Comparison of ENCODE assay signal across 2 cellular contexts in genomic region chr11:719214-720016, GRCh38.
TF ChIP-seq lines count a peak whose summit lies in the region.

No MANE protein-coding gene starts in this region.

TF ChIP-seq in SK-N-SH, 30 proteins besides CTCF, POLR2A, EP300 and RAD21 (continued from another document):
- TF ChIP-seq MAX (IDR thresholded peaks at IDR 0.05; ENCODE audit: low read depth) (no peak), RXRA (IDR thresholded peaks at IDR 0.05; ENCODE audit: borderline replicate concordance, low read depth) (no peak), IRF3 (IDR thresholded peaks at IDR 0.05; ENCODE audit: low read depth, low read length) (no peak), NFIC (IDR thresholded peaks at IDR 0.05; ENCODE audit: borderline replicate concordance) (no peak), MXI1 (IDR thresholded peaks at IDR 0.05; ENCODE audit: low read depth, low read length) (no peak), ZBTB33 (IDR thresholded peaks at IDR 0.05; ENCODE audit: borderline replicate concordance, low read depth) (no peak), POLR2AphosphoS5 (IDR thresholded peaks at IDR 0.05; ENCODE audit: low read depth, low read length) (no peak)

TF ChIP-seq in SK-N-SH treated with all-trans-retinoic acid at 6 μM for 48 hours, 23 proteins besides CTCF, POLR2A, EP300 and RAD21 (continued from another document):
- TF ChIP-seq ARNTL (CRISPR knock-in tag; IDR thresholded peaks at IDR 0.05; ENCODE audit: borderline replicate concordance, low read depth) (no peak), ZC3H10 (CRISPR knock-in tag; IDR thresholded peaks at IDR 0.05) (no peak), PPARA (CRISPR knock-in tag; IDR thresholded peaks at IDR 0.05; ENCODE audit: borderline replicate concordance) (no peak), BACH2 (CRISPR knock-in tag; IDR thresholded peaks at IDR 0.05; ENCODE audit: borderline replicate concordance) (no peak), CREB5 (CRISPR knock-in tag; IDR thresholded peaks at IDR 0.05; ENCODE audit: low read depth) (no peak), ZNF8 (CRISPR knock-in tag; IDR thresholded peaks at IDR 0.05) (no peak), SNAI2 (CRISPR knock-in tag; IDR thresholded peaks at IDR 0.05) (no peak), GLIS3 (CRISPR knock-in tag; IDR thresholded peaks at IDR 0.05) (no peak), ESRRG (CRISPR knock-in tag; IDR thresholded peaks at IDR 0.05) (no peak), PATZ1 (CRISPR knock-in tag; IDR thresholded peaks at IDR 0.05; ENCODE audit: borderline replicate concordance) (no peak), CSRNP3 (CRISPR knock-in tag; IDR thresholded peaks at IDR 0.05) (no peak), CSDC2 (CRISPR knock-in tag; IDR thresholded peaks at IDR 0.05) (no peak), TOX (CRISPR knock-in tag; IDR thresholded peaks at IDR 0.05; ENCODE audit: borderline replicate concordance) (no peak), ZFP30 (CRISPR knock-in tag; IDR thresholded peaks at IDR 0.05) (no peak), RARB (CRISPR knock-in tag; IDR thresholded peaks at IDR 0.05) (no peak), POU6F1 (CRISPR knock-in tag; IDR thresholded peaks at IDR 0.05; ENCODE audit: borderline replicate concordance, low read depth) (no peak), TSHZ2 (CRISPR knock-in tag; IDR thresholded peaks at IDR 0.05) (no peak), TCF4 (CRISPR knock-in tag; IDR thresholded peaks at IDR 0.05; ENCODE audit: borderline replicate concordance) (no peak)
